In the genomic region with DNA sequence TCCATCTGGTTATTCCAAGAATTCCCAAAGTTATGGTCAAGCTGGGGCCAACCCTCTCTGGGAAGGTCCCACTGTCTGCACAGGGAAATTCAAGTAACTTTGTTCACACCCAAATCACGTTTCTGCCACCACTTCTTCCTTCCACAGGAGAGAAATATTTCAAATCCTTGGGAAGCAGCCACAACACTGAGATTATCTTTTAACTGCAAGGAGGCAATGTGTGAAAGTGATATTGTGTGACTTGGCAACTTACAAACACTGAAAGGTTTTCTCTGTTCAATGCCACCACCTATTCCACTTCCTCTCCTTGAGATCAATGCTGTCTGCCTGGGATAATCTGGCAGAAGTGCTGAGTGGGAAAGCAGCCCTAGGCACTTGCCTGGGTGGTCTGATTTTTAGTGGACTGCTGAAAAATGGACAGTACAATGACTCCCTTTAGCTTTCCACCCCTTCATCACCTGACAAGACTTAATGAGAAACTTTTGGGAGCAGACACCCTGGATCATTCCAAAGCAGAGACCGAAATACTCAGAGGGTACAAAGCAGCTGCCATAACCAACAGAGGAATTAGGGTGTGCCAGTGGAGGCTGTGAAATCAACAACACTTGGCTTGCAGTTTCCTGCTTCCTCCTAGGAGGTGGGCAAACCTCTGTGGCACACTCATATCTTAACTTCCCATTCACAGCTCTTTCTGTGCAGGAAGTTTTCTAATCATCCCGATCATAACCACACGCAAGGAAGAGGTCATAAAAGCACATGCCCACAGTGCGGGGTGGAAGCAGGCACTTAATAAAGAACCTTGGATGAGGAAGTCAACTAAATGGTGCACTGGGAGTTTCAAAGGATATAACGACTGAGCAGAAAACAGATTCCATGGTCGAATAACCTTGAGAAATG, we compare ENCODE assay signal across 8 cellular contexts. TPM values are rescaled to one million over a fixed set of nuclear protein-coding genes. Genes with fewer than 3 reads are reported as not detected.
A peak's percentile ranks its signal among the peaks of the same experiment; 100 is the strongest.
DNase-seq lines count a peak whose midpoint lies in the region; ATAC-seq and TF ChIP-seq lines count a peak whose summit lies in the region.

No MANE protein-coding gene starts in this region.

- no peaks in the 10 kb centered on the region for H3K9me3 Mint-ChIP-seq in activated T-cell treated with anti-CD3 and anti-CD28 coated beads, Interleukin-2, amount 50 U/mL, for 72 hours
- no peaks in the 10 kb centered on the region for H3K9me3 Mint-ChIP-seq in activated naive CD8-positive, alpha-beta T cell treated with anti-CD3 and anti-CD28 coated beads, Interleukin-2, amount 50 U/mL, for 24 hours

- DNase-seq in activated T-cell treated with anti-CD3 and anti-CD28 coated beads, Interleukin-2, amount 50 U/mL, for 72 hours = no peak
- no peak for DNase-seq in activated T-cell treated with anti-CD3 and anti-CD28 coated beads, Interleukin-2, amount 50 U/mL, for 1 hour
- no peak for DNase-seq in activated naive CD8-positive, alpha-beta T cell treated with anti-CD3 and anti-CD28 coated beads, Interleukin-2, amount 50 U/mL, for 24 hours
- DNase-seq in transverse colon (peak; percentile 58), RKO (ENCODE audit: low spot score) (no peak), ACHN (no peak), NCI-H2029 treated with DMSO at 0.1 percent for 48 hours (lab: John Stamatoyannopoulos, UW) (no peak)

- H3K4me1 ChIP-seq in liver (ENCODE audit: control insufficient read depth in 4 of 4, insufficient read depth in 4 of 4, low read length in 3 of 4) (peaks cover 24 to 57% (median 43%) of the 10 kb centered on the region in 4 donors), transverse colon (peaks cover 57 to 93% (median 91%) of the 10 kb centered on the region in 4 donors)

- H3K9ac ChIP-seq in liver (ENCODE audit: low read depth in 1 of 2, low read length in 2 of 2) = no peak overlapping the region

- no peak for ATAC-seq in activated T-cell treated with anti-CD3 and anti-CD28 coated beads, Interleukin-2, amount 50 U/mL, for 72 hours (replicated peaks in 1 of 2)
- ATAC-seq in activated naive CD8-positive, alpha-beta T cell treated with anti-CD3 and anti-CD28 coated beads, Interleukin-2, amount 50 U/mL, for 24 hours = no peak

- H3K27me3 Mint-ChIP-seq in activated T-cell treated with anti-CD3 and anti-CD28 coated beads, Interleukin-2, amount 50 U/mL, for 72 hours (ENCODE audit: low read depth) = no peaks in the 10 kb centered on the region
- H3K27me3 Mint-ChIP-seq in activated naive CD8-positive, alpha-beta T cell treated with anti-CD3 and anti-CD28 coated beads, Interleukin-2, amount 50 U/mL, for 24 hours = no peaks in the 10 kb centered on the region

- H3K27me3 ChIP-seq in liver (ENCODE audit: control insufficient read depth in 4 of 4, insufficient read depth in 4 of 4, low read length in 3 of 4) (no peaks in the 10 kb centered on the region), transverse colon (no peaks in the 10 kb centered on the region)

- in situ Hi-C loops in transverse colon (cut with MboI; ENCODE audit: low pct_ligation_motif_present in 1 of 4, low pct_unique_long_range_greater_than_20kb in 1 of 4, low sequenced_read_pairs in 3 of 4) = no loop called here
- in situ Hi-C loops in ACHN (cut with HindIII; ENCODE audit: low pct_ligation_motif_present, low pct_unique_long_range_greater_than_20kb, low sequenced_read_pairs) = no loop called here

- no peak for TF ChIP-seq RAD21 in liver (IDR thresholded peaks at IDR 0.05)

- H3K27ac ChIP-seq in liver (ENCODE audit: low read depth in 1 of 2, low read length in 2 of 2) = peak overlapping the region in 1 of 2 donors; percentile 30
- peak overlapping the region; percentile 91 to 96 (median 94) for H3K27ac ChIP-seq in transverse colon

- H3K9me3 ChIP-seq in liver (ENCODE audit: control insufficient read depth in 4 of 4, low read length in 3 of 4) (no peaks in the 10 kb centered on the region), transverse colon (no peaks in the 10 kb centered on the region)

- H3K27ac Mint-ChIP-seq in activated T-cell treated with anti-CD3 and anti-CD28 coated beads, Interleukin-2, amount 50 U/mL, for 72 hours = peak overlapping the region; percentile 68
- H3K27ac Mint-ChIP-seq in activated naive CD8-positive, alpha-beta T cell treated with anti-CD3 and anti-CD28 coated beads, Interleukin-2, amount 50 U/mL, for 24 hours = peak overlapping the region; percentile 73

- TF ChIP-seq CTCF in liver (IDR thresholded peaks at IDR 0.05; ENCODE audit: low read depth, low read length, missing input control) (no peak), transverse colon (IDR thresholded peaks at IDR 0.05) (no peak)

- no peak for TF ChIP-seq EP300 in transverse colon (IDR thresholded peaks at IDR 0.05; ENCODE audit: low read depth)

- peaks cover 9 to 11% of the 10 kb centered on the region in 2 donors for H3K36me3 Mint-ChIP-seq in activated T-cell treated with anti-CD3 and anti-CD28 coated beads, Interleukin-2, amount 50 U/mL, for 72 hours (ENCODE audit: insufficient read depth in 2 of 2)
- peaks cover 33% of the 10 kb centered on the region for H3K36me3 Mint-ChIP-seq in activated naive CD8-positive, alpha-beta T cell treated with anti-CD3 and anti-CD28 coated beads, Interleukin-2, amount 50 U/mL, for 24 hours (ENCODE audit: low read depth)

- 62% methylated on average over 7 of the region's 7 CpGs for WGBS in liver
- 7 to 26% methylated on average over 3 to 7 of the region's 7 CpGs for WGBS in transverse colon (ENCODE audit: low coverage in 1 of 2), 2 donors

- no peak overlapping the region for H3K4me3 ChIP-seq in liver (ENCODE audit: low read depth in 1 of 3, low read length in 3 of 3)
- no peak overlapping the region for H3K4me3 ChIP-seq in transverse colon

- H3K4me3 Mint-ChIP-seq in activated T-cell treated with anti-CD3 and anti-CD28 coated beads, Interleukin-2, amount 50 U/mL, for 72 hours = peak overlapping the region; percentile 66 to 74
- H3K4me3 Mint-ChIP-seq in activated naive CD8-positive, alpha-beta T cell treated with anti-CD3 and anti-CD28 coated beads, Interleukin-2, amount 50 U/mL, for 24 hours = peak overlapping the region; percentile 2

- H3K4me1 Mint-ChIP-seq in activated T-cell treated with anti-CD3 and anti-CD28 coated beads, Interleukin-2, amount 50 U/mL, for 72 hours (ENCODE audit: low read depth) = peaks cover 89% of the 10 kb centered on the region
- peaks cover 86% of the 10 kb centered on the region for H3K4me1 Mint-ChIP-seq in activated naive CD8-positive, alpha-beta T cell treated with anti-CD3 and anti-CD28 coated beads, Interleukin-2, amount 50 U/mL, for 24 hours

- H3K36me3 ChIP-seq in liver (ENCODE audit: control insufficient read depth in 4 of 4, insufficient read depth in 3 of 4, low read depth in 1 of 4, low read length in 3 of 4) = no peaks in the 10 kb centered on the region
- H3K36me3 ChIP-seq in transverse colon = no peaks in the 10 kb centered on the region

- TF ChIP-seq POLR2A in transverse colon (IDR thresholded peaks at IDR 0.05) = peak; percentile 18

- intact Hi-C loops in transverse colon (cut with DNase I; ENCODE audit: low total_unique reads) = no loop called here

TF ChIP-seq in liver, 16 proteins besides CTCF, POLR2A, EP300 and RAD21:
- TF ChIP-seq, protein P1, sequence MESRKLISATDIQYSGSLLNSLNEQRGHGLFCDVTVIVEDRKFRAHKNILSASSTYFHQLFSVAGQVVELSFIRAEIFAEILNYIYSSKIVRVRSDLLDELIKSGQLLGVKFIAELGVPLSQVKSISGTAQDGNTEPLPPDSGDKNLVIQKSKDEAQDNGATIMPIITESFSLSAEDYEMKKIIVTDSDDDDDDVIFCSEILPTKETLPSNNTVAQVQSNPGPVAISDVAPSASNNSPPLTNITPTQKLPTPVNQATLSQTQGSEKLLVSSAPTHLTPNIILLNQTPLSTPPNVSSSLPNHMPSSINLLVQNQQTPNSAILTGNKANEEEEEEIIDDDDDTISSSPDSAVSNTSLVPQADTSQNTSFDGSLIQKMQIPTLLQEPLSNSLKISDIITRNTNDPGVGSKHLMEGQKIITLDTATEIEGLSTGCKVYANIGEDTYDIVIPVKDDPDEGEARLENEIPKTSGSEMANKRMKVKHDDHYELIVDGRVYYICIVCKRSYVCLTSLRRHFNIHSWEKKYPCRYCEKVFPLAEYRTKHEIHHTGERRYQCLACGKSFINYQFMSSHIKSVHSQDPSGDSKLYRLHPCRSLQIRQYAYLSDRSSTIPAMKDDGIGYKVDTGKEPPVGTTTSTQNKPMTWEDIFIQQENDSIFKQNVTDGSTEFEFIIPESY (IDR thresholded peaks at IDR 0.05) = no peak
- no peak for TF ChIP-seq JUND (IDR thresholded peaks at IDR 0.05)
- no peak for TF ChIP-seq FOXA1 (IDR thresholded peaks at IDR 0.05)
- TF ChIP-seq GABPA (IDR thresholded peaks at IDR 0.05 in 1 of 2, conservative IDR thresholded peaks at IDR 0.05 in 1 of 2) = no peak
- TF ChIP-seq, protein P2, sequence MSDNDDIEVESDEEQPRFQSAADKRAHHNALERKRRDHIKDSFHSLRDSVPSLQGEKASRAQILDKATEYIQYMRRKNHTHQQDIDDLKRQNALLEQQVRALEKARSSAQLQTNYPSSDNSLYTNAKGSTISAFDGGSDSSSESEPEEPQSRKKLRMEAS (IDR thresholded peaks at IDR 0.05) = peak; percentile 12
- no peak for TF ChIP-seq HNF4G (IDR thresholded peaks at IDR 0.05)
- no peak for TF ChIP-seq FOXA2 (IDR thresholded peaks at IDR 0.05)
- TF ChIP-seq SP1 (IDR thresholded peaks at IDR 0.05) = no peak

RNA-seq across cellular contexts. Expression of a gene that starts 5.4 kb away (rescaled TPM):
- 10 to 100 TPM; 66.4 to 77.0 TPM for total RNA-seq in activated T-cell treated with anti-CD3 and anti-CD28 coated beads, Interleukin-2, amount 50 U/mL, for 72 hours
- total RNA-seq in liver (10 to 100 TPM; 21.7 to 23.3 TPM), transverse colon (100 to 1,000 TPM; 154 to 234 (median 193) TPM)
- polyA plus RNA-seq in liver = 10 to 100 TPM; 34.8 to 42.5 TPM

RNA-seq across cellular contexts. Expression of a gene that starts 22.0 kb away (rescaled TPM):
- 10 to 100 TPM; 29.6 to 32.1 TPM for total RNA-seq in activated T-cell treated with anti-CD3 and anti-CD28 coated beads, Interleukin-2, amount 50 U/mL, for 72 hours
- total RNA-seq in liver (10 to 100 TPM; 16.1 to 37.7 TPM), transverse colon (100 to 1,000 TPM in 2 of 4 donors, 10 to 100 TPM in 2; 63.1 to 176 (median 98.4) TPM)
- polyA plus RNA-seq in liver = 10 to 100 TPM; 26.1 to 38.4 TPM

RNA-seq across cellular contexts. Expression of a gene that starts 24.9 kb away (rescaled TPM):
- 10 to 100 TPM; 48.5 to 53.8 TPM for total RNA-seq in activated T-cell treated with anti-CD3 and anti-CD28 coated beads, Interleukin-2, amount 50 U/mL, for 72 hours
- 10 to 100 TPM; 15.4 to 35.5 TPM for total RNA-seq in liver
- 10 to 100 TPM; 13.1 to 27.5 TPM for polyA plus RNA-seq in liver
- total RNA-seq in transverse colon = 100 to 1,000 TPM; 138 to 473 (median 312) TPM

RNA-seq across cellular contexts. Expression of a gene that starts 38.8 kb away (rescaled TPM):
- total RNA-seq in activated T-cell treated with anti-CD3 and anti-CD28 coated beads, Interleukin-2, amount 50 U/mL, for 72 hours = 10 to 100 TPM; 88.3 to 90.1 TPM
- total RNA-seq in liver = 10 to 100 TPM; 15.3 to 15.6 TPM
- 1 to 10 TPM; 7.5 to 9.0 TPM for polyA plus RNA-seq in liver
- total RNA-seq in transverse colon = 100 to 1,000 TPM in 1 of 4 donors, 10 to 100 TPM in 3; 62.8 to 428 (median 68.7) TPM

RNA-seq across cellular contexts. Expression of a gene that starts 41.4 kb away (rescaled TPM):
- total RNA-seq in activated T-cell treated with anti-CD3 and anti-CD28 coated beads, Interleukin-2, amount 50 U/mL, for 72 hours = under 1 TPM; 0.14 to 0.17 TPM
- total RNA-seq in liver (not detected), transverse colon (not detected)
- polyA plus RNA-seq in liver = not detected
